1 cellular context compared by ENCODE assay signal in genomic region chr17:1735834-1736347, GRCh38.
TF ChIP-seq lines count a peak whose summit lies in the region.

No MANE protein-coding gene starts in this region.

TF ChIP-seq in HepG2, 621 proteins besides CTCF, POLR2A, EP300 and RAD21 (continued from another document and continues in another):
- TF ChIP-seq, protein P1, sequence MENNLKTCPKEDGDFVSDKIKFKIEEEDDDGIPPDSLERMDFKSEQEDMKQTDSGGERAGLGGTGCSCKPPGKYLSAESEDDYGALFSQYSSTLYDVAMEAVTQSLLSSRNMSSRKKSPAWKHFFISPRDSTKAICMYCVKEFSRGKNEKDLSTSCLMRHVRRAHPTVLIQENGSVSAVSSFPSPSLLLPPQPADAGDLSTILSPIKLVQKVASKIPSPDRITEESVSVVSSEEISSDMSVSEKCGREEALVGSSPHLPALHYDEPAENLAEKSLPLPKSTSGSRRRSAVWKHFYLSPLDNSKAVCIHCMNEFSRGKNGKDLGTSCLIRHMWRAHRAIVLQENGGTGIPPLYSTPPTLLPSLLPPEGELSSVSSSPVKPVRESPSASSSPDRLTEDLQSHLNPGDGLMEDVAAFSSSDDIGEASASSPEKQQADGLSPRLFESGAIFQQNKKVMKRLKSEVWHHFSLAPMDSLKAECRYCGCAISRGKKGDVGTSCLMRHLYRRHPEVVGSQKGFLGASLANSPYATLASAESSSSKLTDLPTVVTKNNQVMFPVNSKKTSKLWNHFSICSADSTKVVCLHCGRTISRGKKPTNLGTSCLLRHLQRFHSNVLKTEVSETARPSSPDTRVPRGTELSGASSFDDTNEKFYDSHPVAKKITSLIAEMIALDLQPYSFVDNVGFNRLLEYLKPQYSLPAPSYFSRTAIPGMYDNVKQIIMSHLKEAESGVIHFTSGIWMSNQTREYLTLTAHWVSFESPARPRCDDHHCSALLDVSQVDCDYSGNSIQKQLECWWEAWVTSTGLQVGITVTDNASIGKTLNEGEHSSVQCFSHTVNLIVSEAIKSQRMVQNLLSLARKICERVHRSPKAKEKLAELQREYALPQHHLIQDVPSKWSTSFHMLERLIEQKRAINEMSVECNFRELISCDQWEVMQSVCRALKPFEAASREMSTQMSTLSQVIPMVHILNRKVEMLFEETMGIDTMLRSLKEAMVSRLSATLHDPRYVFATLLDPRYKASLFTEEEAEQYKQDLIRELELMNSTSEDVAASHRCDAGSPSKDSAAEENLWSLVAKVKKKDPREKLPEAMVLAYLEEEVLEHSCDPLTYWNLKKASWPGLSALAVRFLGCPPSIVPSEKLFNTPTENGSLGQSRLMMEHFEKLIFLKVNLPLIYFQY (CRISPR knock-in tag; IDR thresholded peaks at IDR 0.05; ENCODE audit: borderline replicate concordance) = no peak
- TF ChIP-seq GLMP (CRISPR knock-in tag; IDR thresholded peaks at IDR 0.05; ENCODE audit: borderline replicate concordance) (no peak), ZNF512B (CRISPR knock-in tag; IDR thresholded peaks at IDR 0.05; ENCODE audit: borderline replicate concordance) (0 out of 2 replicates have a peak, but pooled peaks have one; percentile 39), ZNF33B (CRISPR knock-in tag; IDR thresholded peaks at IDR 0.05) (peak; percentile 31; the same call in 1 of the 2 replicates), ZNF570 (CRISPR knock-in tag; IDR thresholded peaks at IDR 0.05; ENCODE audit: borderline replicate concordance) (0 out of 2 replicates have a peak, but pooled peaks have one; percentile 1), NCOA2 (CRISPR knock-in tag; IDR thresholded peaks at IDR 0.05) (no peak), ZNF550 (CRISPR knock-in tag; IDR thresholded peaks at IDR 0.05; ENCODE audit: borderline replicate concordance) (no peak), RFXAP (CRISPR knock-in tag; IDR thresholded peaks at IDR 0.05; ENCODE audit: borderline replicate concordance) (no peak; the same call in 1 of the 2 replicates), ZNF616 (CRISPR knock-in tag; IDR thresholded peaks at IDR 0.05; ENCODE audit: low read depth) (no peak), ZNF770 (CRISPR knock-in tag; IDR thresholded peaks at IDR 0.05) (no peak), ZNF383 (CRISPR knock-in tag; IDR thresholded peaks at IDR 0.05; ENCODE audit: borderline replicate concordance) (peak; percentile 93; the same call in 1 of the 2 replicates), AGO2 (optimal IDR thresholded peaks at IDR 0.05; ENCODE audit: low read depth, low read length) (peak; percentile 93), PAX8 (CRISPR knock-in tag; IDR thresholded peaks at IDR 0.05; ENCODE audit: borderline replicate concordance) (peak; percentile 85; the same call in 1 of the 2 replicates), MLLT10 (CRISPR knock-in tag; IDR thresholded peaks at IDR 0.05) (no peak), HOXA7 (CRISPR knock-in tag; IDR thresholded peaks at IDR 0.05) (0 out of 2 replicates have a peak, but pooled peaks have one; percentile 34), ZFY (CRISPR knock-in tag; IDR thresholded peaks at IDR 0.05) (peak; percentile 48), RBFOX2 (IDR thresholded peaks at IDR 0.05; ENCODE audit: low read depth, low read length) (peak; percentile 92), DMTF1 (CRISPR knock-in tag; IDR thresholded peaks at IDR 0.05) (0 out of 2 replicates have a peak, but pooled peaks have one; percentile 47), IRF9 (CRISPR knock-in tag; IDR thresholded peaks at IDR 0.05; ENCODE audit: borderline replicate concordance) (peak; percentile 9; the same call in 1 of the 2 replicates), ZNF891 (CRISPR knock-in tag; IDR thresholded peaks at IDR 0.05) (no peak; the same call in 1 of the 2 replicates), ASH2L (IDR thresholded peaks at IDR 0.05; ENCODE audit: insufficient read length, low read depth, low read length) (no peak), SATB2 (CRISPR knock-in tag; IDR thresholded peaks at IDR 0.05) (0 out of 2 replicates have a peak, but pooled peaks have one; percentile 20), ZNF101 (CRISPR knock-in tag; IDR thresholded peaks at IDR 0.05; ENCODE audit: borderline replicate concordance, low read depth) (0 out of 2 replicates have a peak, but pooled peaks have one; percentile 53), MTF2 (CRISPR knock-in tag; IDR thresholded peaks at IDR 0.05; ENCODE audit: borderline replicate concordance) (no peak), NCOA5 (CRISPR knock-in tag; IDR thresholded peaks at IDR 0.05) (peak; percentile 27; the same call in 1 of the 2 replicates), CBX2 (IDR thresholded peaks at IDR 0.05; ENCODE audit: low read depth, low read length) (no peak), CBX2 (CRISPR knock-in tag; IDR thresholded peaks at IDR 0.05; ENCODE audit: low read depth) (no peak), AGO1 (IDR thresholded peaks at IDR 0.05; ENCODE audit: low read depth, low read length, poor library complexity, severe bottlenecking) (no peak), U2AF2 (IDR thresholded peaks at IDR 0.05; ENCODE audit: low read depth, low read length) (no peak), CHCHD3 (CRISPR knock-in tag; IDR thresholded peaks at IDR 0.05) (no peak), MEIS1 (CRISPR knock-in tag; IDR thresholded peaks at IDR 0.05; ENCODE audit: borderline replicate concordance) (peak; percentile 37; the same call in 1 of the 2 replicates), ZNF674 (CRISPR knock-in tag; IDR thresholded peaks at IDR 0.05; ENCODE audit: low read depth) (0 out of 2 replicates have a peak, but pooled peaks have one; percentile 53), ZNF547 (CRISPR knock-in tag; IDR thresholded peaks at IDR 0.05) (no peak), PTBP1 (IDR thresholded peaks at IDR 0.05; ENCODE audit: low read depth, low read length, poor library complexity, severe bottlenecking) (peak; percentile 24)
- TF ChIP-seq, protein P2, sequence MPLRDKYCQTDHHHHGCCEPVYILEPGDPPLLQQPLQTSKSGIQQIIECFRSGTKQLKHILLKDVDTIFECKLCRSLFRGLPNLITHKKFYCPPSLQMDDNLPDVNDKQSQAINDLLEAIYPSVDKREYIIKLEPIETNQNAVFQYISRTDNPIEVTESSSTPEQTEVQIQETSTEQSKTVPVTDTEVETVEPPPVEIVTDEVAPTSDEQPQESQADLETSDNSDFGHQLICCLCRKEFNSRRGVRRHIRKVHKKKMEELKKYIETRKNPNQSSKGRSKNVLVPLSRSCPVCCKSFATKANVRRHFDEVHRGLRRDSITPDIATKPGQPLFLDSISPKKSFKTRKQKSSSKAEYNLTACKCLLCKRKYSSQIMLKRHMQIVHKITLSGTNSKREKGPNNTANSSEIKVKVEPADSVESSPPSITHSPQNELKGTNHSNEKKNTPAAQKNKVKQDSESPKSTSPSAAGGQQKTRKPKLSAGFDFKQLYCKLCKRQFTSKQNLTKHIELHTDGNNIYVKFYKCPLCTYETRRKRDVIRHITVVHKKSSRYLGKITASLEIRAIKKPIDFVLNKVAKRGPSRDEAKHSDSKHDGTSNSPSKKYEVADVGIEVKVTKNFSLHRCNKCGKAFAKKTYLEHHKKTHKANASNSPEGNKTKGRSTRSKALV (CRISPR knock-in tag; IDR thresholded peaks at IDR 0.05) = no peak; the same call in 1 of the 2 replicates
- TF ChIP-seq, protein P3, sequence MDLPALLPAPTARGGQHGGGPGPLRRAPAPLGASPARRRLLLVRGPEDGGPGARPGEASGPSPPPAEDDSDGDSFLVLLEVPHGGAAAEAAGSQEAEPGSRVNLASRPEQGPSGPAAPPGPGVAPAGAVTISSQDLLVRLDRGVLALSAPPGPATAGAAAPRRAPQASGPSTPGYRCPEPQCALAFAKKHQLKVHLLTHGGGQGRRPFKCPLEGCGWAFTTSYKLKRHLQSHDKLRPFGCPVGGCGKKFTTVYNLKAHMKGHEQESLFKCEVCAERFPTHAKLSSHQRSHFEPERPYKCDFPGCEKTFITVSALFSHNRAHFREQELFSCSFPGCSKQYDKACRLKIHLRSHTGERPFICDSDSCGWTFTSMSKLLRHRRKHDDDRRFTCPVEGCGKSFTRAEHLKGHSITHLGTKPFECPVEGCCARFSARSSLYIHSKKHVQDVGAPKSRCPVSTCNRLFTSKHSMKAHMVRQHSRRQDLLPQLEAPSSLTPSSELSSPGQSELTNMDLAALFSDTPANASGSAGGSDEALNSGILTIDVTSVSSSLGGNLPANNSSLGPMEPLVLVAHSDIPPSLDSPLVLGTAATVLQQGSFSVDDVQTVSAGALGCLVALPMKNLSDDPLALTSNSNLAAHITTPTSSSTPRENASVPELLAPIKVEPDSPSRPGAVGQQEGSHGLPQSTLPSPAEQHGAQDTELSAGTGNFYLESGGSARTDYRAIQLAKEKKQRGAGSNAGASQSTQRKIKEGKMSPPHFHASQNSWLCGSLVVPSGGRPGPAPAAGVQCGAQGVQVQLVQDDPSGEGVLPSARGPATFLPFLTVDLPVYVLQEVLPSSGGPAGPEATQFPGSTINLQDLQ (CRISPR knock-in tag; IDR thresholded peaks at IDR 0.05) = no peak
- TF ChIP-seq, protein P4, sequence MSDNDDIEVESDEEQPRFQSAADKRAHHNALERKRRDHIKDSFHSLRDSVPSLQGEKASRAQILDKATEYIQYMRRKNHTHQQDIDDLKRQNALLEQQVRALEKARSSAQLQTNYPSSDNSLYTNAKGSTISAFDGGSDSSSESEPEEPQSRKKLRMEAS (IDR thresholded peaks at IDR 0.05) = no peak
- TF ChIP-seq, protein P5, sequence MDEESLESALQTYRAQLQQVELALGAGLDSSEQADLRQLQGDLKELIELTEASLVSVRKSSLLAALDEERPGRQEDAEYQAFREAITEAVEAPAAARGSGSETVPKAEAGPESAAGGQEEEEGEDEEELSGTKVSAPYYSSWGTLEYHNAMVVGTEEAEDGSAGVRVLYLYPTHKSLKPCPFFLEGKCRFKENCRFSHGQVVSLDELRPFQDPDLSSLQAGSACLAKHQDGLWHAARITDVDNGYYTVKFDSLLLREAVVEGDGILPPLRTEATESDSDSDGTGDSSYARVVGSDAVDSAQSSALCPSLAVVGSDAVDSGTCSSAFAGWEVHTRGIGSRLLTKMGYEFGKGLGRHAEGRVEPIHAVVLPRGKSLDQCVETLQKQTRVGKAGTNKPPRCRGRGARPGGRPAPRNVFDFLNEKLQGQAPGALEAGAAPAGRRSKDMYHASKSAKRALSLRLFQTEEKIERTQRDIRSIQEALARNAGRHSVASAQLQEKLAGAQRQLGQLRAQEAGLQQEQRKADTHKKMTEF (CRISPR knock-in tag; IDR thresholded peaks at IDR 0.05) = no peak
